19 cellular contexts compared by ENCODE assay signal in genomic region chr2:236666646-236667204, GRCh38.
A peak's percentile ranks its signal among the peaks of the same experiment; 100 is the strongest.
DNase-seq lines count a peak whose midpoint lies in the region; ATAC-seq and TF ChIP-seq lines count a peak whose summit lies in the region.
"Had no signal": no experiment of that assay in that cellular context is flagged by ENCODE, and none has a peak within 500 bp of the region (broad histone marks: within the 10 kb centered on the region; RNA-seq: fewer than 3 reads in every experiment).

No MANE protein-coding gene starts in this region.

- intact Hi-C loops in thyroid gland (cut with DNase I): loop anchor here (10.0 kb wide), 1 partner anchor 92 kb away; no protein-coding TSS in a partner anchor

- no peaks in the 10 kb centered on the region for H3K27me3 ChIP-seq in Peyer's patch
- H3K27me3 ChIP-seq in lung (ENCODE audit: control insufficient read depth, insufficient read depth): no peaks in the 10 kb centered on the region
- no peaks in the 10 kb centered on the region for H3K27me3 ChIP-seq in thyroid gland
- H3K27me3 ChIP-seq: BLaER1 treated with 17β-estradiol and CSF1 and Interleukin-3, amounts not matched to agents 10 nM and 100 nM had no signal

- no peak for TF ChIP-seq CTCF in Peyer's patch (IDR thresholded peaks at IDR 0.05)
- TF ChIP-seq CTCF in lung (IDR thresholded peaks at IDR 0.05; ENCODE audit: control extremely low read depth, extremely low read depth): no peak
- no peak for TF ChIP-seq CTCF in thyroid gland (IDR thresholded peaks at IDR 0.05)

- DNase-seq in Peyer's patch (peak in 2 of 3 donors; percentile 5 to 14), ecto neural progenitor cell (ENCODE audit: low spot score) (peak; percentile 19), lung (ENCODE audit: low spot score) (peak; percentile 22), thyroid gland (no peak), NCI-H2081 (lab: John Stamatoyannopoulos, UW) (no peak), NCI-H2227 (lab: John Stamatoyannopoulos, UW; ENCODE audit: unreplicated experiment) (no peak)
- DNase-seq: AML-193; CD4-positive, alpha-beta T cell; H9; KBM-7; NCI-H2029; NCI-H2227 treated with DMSO at 0.1 percent for 48 hours; NCI-H526 treated with DMSO at 0.1 percent for 48 hours; SHP77 had no signal

- ATAC-seq in lung (ENCODE audit: insufficient read depth, low FRiP score) (no peak), GM19397 (IDR thresholded peaks at IDR 0.05; ENCODE audit: unreplicated experiment) (no peak)
- ATAC-seq: A549, GM23338 had no signal

- 92 to 98% methylated on average over 14 of the region's 14 CpGs for WGBS in lung, 2 donors
- WGBS in thyroid gland, 2 donors: 95% methylated on average over 14 of the region's 14 CpGs

- H3K36me3 ChIP-seq in Peyer's patch (no peaks in the 10 kb centered on the region), lung (ENCODE audit: control insufficient read depth in 2 of 2, insufficient read depth in 2 of 2, low read length in 2 of 2) (no peaks in the 10 kb centered on the region), thyroid gland (no peaks in the 10 kb centered on the region)
- H3K36me3 ChIP-seq: BLaER1 treated with 17β-estradiol and CSF1 and Interleukin-3, amounts not matched to agents 10 nM and 100 nM had no signal

- H3K9me3 ChIP-seq in Peyer's patch (no peaks in the 10 kb centered on the region), lung (ENCODE audit: control insufficient read depth in 2 of 2, insufficient read depth in 1 of 2, low read length in 1 of 2) (peaks cover 0 to 9% of the 10 kb centered on the region in 2 donors), thyroid gland (no peaks in the 10 kb centered on the region)

- H3K27ac ChIP-seq in Peyer's patch: no peak overlapping the region
- H3K27ac ChIP-seq in lung (ENCODE audit: low read depth in 1 of 2, low read length in 1 of 2): no peak overlapping the region
- H3K27ac ChIP-seq in thyroid gland: peak overlapping the region in 2 of 3 donors; percentile 74
- H3K27ac ChIP-seq: BLaER1 treated with 17β-estradiol and CSF1 and Interleukin-3, amounts not matched to agents 10 nM and 100 nM; RWPE1 had no signal

- H3K4me1 ChIP-seq in Peyer's patch (no peaks in the 10 kb centered on the region), lung (ENCODE audit: control insufficient read depth in 2 of 2, insufficient read depth in 2 of 2, low read length in 2 of 2) (peaks cover 0 to 2% of the 10 kb centered on the region in 2 donors), thyroid gland (peaks cover 39 to 43% of the 10 kb centered on the region in 2 donors)

- no peak for TF ChIP-seq POLR2A in Peyer's patch (IDR thresholded peaks at IDR 0.05)
- no peak for TF ChIP-seq POLR2A in thyroid gland (IDR thresholded peaks at IDR 0.05)

- H3K4me3 ChIP-seq in Peyer's patch (no peak overlapping the region), lung (no peak overlapping the region), thyroid gland (replicated peaks in 1 of 3) (no peak overlapping the region)
- H3K4me3 ChIP-seq: A549; BLaER1 treated with 17β-estradiol and CSF1 and Interleukin-3, amounts not matched to agents 10 nM and 100 nM; GM23338 had no signal

Comparison
In these comparisons a context has a peak if more than half of its experiments do, and no peak if none do; other contexts are left out.
1. DNase-seq: peak in Peyer's patch (2 of 3), ecto neural progenitor cell (single experiment) and lung (single experiment); none in thyroid gland (0 of 2), NCI-H2081 (0 of 2) and NCI-H2227 (single experiment).
2. H3K27ac ChIP-seq: peak in thyroid gland (2 of 3); none in Peyer's patch (0 of 4) and lung (0 of 2).